34 cellular contexts compared by ENCODE assay signal in the genomic region with DNA sequence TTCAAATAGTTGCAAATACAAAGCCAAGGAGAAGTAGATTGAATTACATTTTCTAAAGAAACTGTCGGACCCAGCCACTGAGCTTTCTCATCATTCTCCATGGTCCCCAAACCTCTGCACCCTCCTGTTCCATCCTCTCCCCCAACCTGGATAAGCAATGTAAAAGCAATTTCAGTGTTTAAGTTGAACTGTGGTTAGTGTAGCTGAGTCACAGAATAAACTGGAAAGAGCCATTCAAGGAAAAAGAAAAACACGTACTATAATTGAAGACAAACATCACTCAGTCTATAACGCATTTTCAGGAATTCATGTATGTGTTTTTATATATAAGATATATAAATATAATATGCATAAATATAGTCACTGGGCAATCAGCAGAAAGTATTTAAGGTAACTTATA.
"Had no signal": no experiment of that assay in that cellular context is flagged by ENCODE, and none has a peak within 500 bp of the region (broad histone marks: within the 10 kb centered on the region; RNA-seq: fewer than 3 reads in every experiment).

No MANE protein-coding gene starts in this region.

- H3K9me3 Mint-ChIP-seq: activated B cell treated with CpG ODN at 0.5 μM for 24 hours; activated naive CD4-positive, alpha-beta T cell treated with anti-CD3 and anti-CD28 coated beads for 36 hours; activated naive CD4-positive, alpha-beta T cell treated with anti-CD3 and anti-CD28 coated beads, Interleukin-2, amount 50 U/mL, for 24 hours; activated naive CD8-positive, alpha-beta T cell treated with anti-CD3 and anti-CD28 coated beads for 36 hours; activated naive CD8-positive, alpha-beta T cell treated with anti-CD3 and anti-CD28 coated beads, Interleukin-2, amount 50 U/mL, for 24 hours; activated T-helper 1 cell treated with anti-CD3 and anti-CD28 coated beads, Interleukin-12 subunit alpha, Interleukin-12 subunit beta, Interleukin-2, Interleukin-4 antibody, amounts not matched to agents 30 ng/mL and 10 ng/mL and 1 ng/mL, durations not matched to agents 14 hours and 24 hours and 36 hours; activated T-helper 2 cell treated with anti-CD3 and anti-CD28 coated beads, Interferon-gamma antibody, Interleukin-2, Interleukin-4, amounts not matched to agents 10 μg/mL and 5 μg/mL and 100 μg/mL, durations not matched to agents 14 hours and 24 hours and 36 hours had no signal

- H3K27ac Mint-ChIP-seq: activated B cell treated with CpG ODN at 0.5 μM for 24 hours; activated CD8-positive, alpha-beta memory T cell treated with anti-CD3 and anti-CD28 coated beads, Interleukin-2, amount 10 ng/mL, durations not matched to agents 7 days and 5 days; activated CD8-positive, alpha-beta T cell treated with anti-CD3 and anti-CD28 coated beads, Interleukin-2, amount 10 ng/mL, durations not matched to agents 7 days and 5 days; activated naive CD4-positive, alpha-beta T cell treated with anti-CD3 and anti-CD28 coated beads for 36 hours; activated naive CD4-positive, alpha-beta T cell treated with anti-CD3 and anti-CD28 coated beads, Interleukin-2, amount 50 U/mL, for 24 hours; activated naive CD8-positive, alpha-beta T cell treated with anti-CD3 and anti-CD28 coated beads for 36 hours; activated naive CD8-positive, alpha-beta T cell treated with anti-CD3 and anti-CD28 coated beads, Interleukin-2, amount 50 U/mL, for 24 hours; activated T-helper 1 cell treated with anti-CD3 and anti-CD28 coated beads, Interleukin-12 subunit alpha, Interleukin-12 subunit beta, Interleukin-2, Interleukin-4 antibody, amounts not matched to agents 30 ng/mL and 10 ng/mL and 1 ng/mL, durations not matched to agents 14 hours and 24 hours and 36 hours; activated T-helper 2 cell treated with anti-CD3 and anti-CD28 coated beads, Interferon-gamma antibody, Interleukin-2, Interleukin-4, amounts not matched to agents 10 μg/mL and 5 μg/mL and 100 μg/mL, durations not matched to agents 14 hours and 24 hours and 36 hours had no signal

- FAIRE-seq: endometrium, endothelial cell of umbilical vein had no signal

- H3K4me1 ChIP-seq: adrenal gland, body of pancreas, breast epithelium, colonic mucosa, esophagus squamous epithelium, gastroesophageal sphincter had no signal

- H3K27me3 ChIP-seq: adrenal gland, body of pancreas, breast epithelium, cardiac muscle cell, colonic mucosa, esophagus squamous epithelium, gastroesophageal sphincter had no signal

- H3K4me3 ChIP-seq: adrenal gland, body of pancreas, breast epithelium, cardiac muscle cell, colonic mucosa, esophagus squamous epithelium, gastroesophageal sphincter had no signal

- DNase-seq: activated B cell treated with CpG ODN at 0.5 μM for 24 hours; activated CD4-positive, alpha-beta T cell treated with anti-CD3 and anti-CD28 coated beads for 48 hours; activated CD4-positive, alpha-beta T cell treated with anti-CD3 and anti-CD28 coated beads, Interleukin-2, amount 50 U/mL, for 1 hour; activated CD4-positive, alpha-beta T cell treated with anti-CD3 and anti-CD28 coated beads, Interleukin-2, amount 50 U/mL, for 48 hours; activated CD8-positive, alpha-beta memory T cell treated with anti-CD3 and anti-CD28 coated beads, Interleukin-2, amount 10 ng/mL, durations not matched to agents 7 days and 5 days; activated CD8-positive, alpha-beta memory T cell treated with anti-CD3 and anti-CD28 coated beads, Interleukin-2, amount 50 U/mL, for 4 hours; activated CD8-positive, alpha-beta T cell treated with anti-CD3 and anti-CD28 coated beads, Interleukin-2, amount 10 ng/mL, durations not matched to agents 7 days and 5 days; activated effector memory CD4-positive, alpha-beta T cell treated with anti-CD3 and anti-CD28 coated beads, Interleukin-2, amount 50 U/mL, for 16 hours; activated naive CD4-positive, alpha-beta T cell treated with anti-CD3 and anti-CD28 coated beads for 36 hours; activated naive CD8-positive, alpha-beta T cell treated with anti-CD3 and anti-CD28 coated beads for 36 hours; activated naive CD8-positive, alpha-beta T cell treated with anti-CD3 and anti-CD28 coated beads, Interleukin-2, amount 50 U/mL, for 24 hours; activated T-cell treated with anti-CD3 and anti-CD28 coated beads, Interleukin-2, amount 50 U/mL, for 1 hour; activated T-cell treated with anti-CD3 and anti-CD28 coated beads, Interleukin-2, amount 50 U/mL, for 48 hours; adrenal gland; amygdala; aorta; body of pancreas; central memory CD4-positive, alpha-beta T cell; cerebellar nuclear complex; colonic mucosa; effector CD8-positive, alpha-beta T cell; esophagus squamous epithelium; T-helper 2 cell; WERI-Rb-1 had no signal

- H3K4me3 Mint-ChIP-seq: activated B cell treated with CpG ODN at 0.5 μM for 24 hours; activated CD8-positive, alpha-beta memory T cell treated with anti-CD3 and anti-CD28 coated beads, Interleukin-2, amount 10 ng/mL, durations not matched to agents 7 days and 5 days; activated CD8-positive, alpha-beta T cell treated with anti-CD3 and anti-CD28 coated beads, Interleukin-2, amount 10 ng/mL, durations not matched to agents 7 days and 5 days; activated naive CD4-positive, alpha-beta T cell treated with anti-CD3 and anti-CD28 coated beads for 36 hours; activated naive CD4-positive, alpha-beta T cell treated with anti-CD3 and anti-CD28 coated beads, Interleukin-2, amount 50 U/mL, for 24 hours; activated naive CD8-positive, alpha-beta T cell treated with anti-CD3 and anti-CD28 coated beads for 36 hours; activated naive CD8-positive, alpha-beta T cell treated with anti-CD3 and anti-CD28 coated beads, Interleukin-2, amount 50 U/mL, for 24 hours; activated T-helper 1 cell treated with anti-CD3 and anti-CD28 coated beads, Interleukin-12 subunit alpha, Interleukin-12 subunit beta, Interleukin-2, Interleukin-4 antibody, amounts not matched to agents 30 ng/mL and 10 ng/mL and 1 ng/mL, durations not matched to agents 14 hours and 24 hours and 36 hours had no signal

- H3K27ac ChIP-seq: adrenal gland, body of pancreas, breast epithelium, cardiac muscle cell, colonic mucosa, epithelial cell of prostate, esophagus squamous epithelium, gastroesophageal sphincter, WERI-Rb-1 had no signal

- H3K4me1 Mint-ChIP-seq: activated B cell treated with CpG ODN at 0.5 μM for 24 hours; activated CD8-positive, alpha-beta memory T cell treated with anti-CD3 and anti-CD28 coated beads, Interleukin-2, amount 10 ng/mL, durations not matched to agents 7 days and 5 days; activated naive CD4-positive, alpha-beta T cell treated with anti-CD3 and anti-CD28 coated beads, Interleukin-2, amount 50 U/mL, for 24 hours; activated naive CD8-positive, alpha-beta T cell treated with anti-CD3 and anti-CD28 coated beads for 36 hours; activated naive CD8-positive, alpha-beta T cell treated with anti-CD3 and anti-CD28 coated beads, Interleukin-2, amount 50 U/mL, for 24 hours had no signal

- H3K36me3 ChIP-seq: adrenal gland, breast epithelium, cardiac muscle cell, colonic mucosa, esophagus squamous epithelium, gastroesophageal sphincter, WERI-Rb-1 had no signal

- H3K36me3 Mint-ChIP-seq: activated CD8-positive, alpha-beta memory T cell treated with anti-CD3 and anti-CD28 coated beads, Interleukin-2, amount 10 ng/mL, durations not matched to agents 7 days and 5 days; activated naive CD8-positive, alpha-beta T cell treated with anti-CD3 and anti-CD28 coated beads for 36 hours had no signal

- H3K27me3 Mint-ChIP-seq: activated B cell treated with CpG ODN at 0.5 μM for 24 hours; activated CD8-positive, alpha-beta memory T cell treated with anti-CD3 and anti-CD28 coated beads, Interleukin-2, amount 10 ng/mL, durations not matched to agents 7 days and 5 days; activated naive CD4-positive, alpha-beta T cell treated with anti-CD3 and anti-CD28 coated beads, Interleukin-2, amount 50 U/mL, for 24 hours; activated naive CD8-positive, alpha-beta T cell treated with anti-CD3 and anti-CD28 coated beads for 36 hours; activated naive CD8-positive, alpha-beta T cell treated with anti-CD3 and anti-CD28 coated beads, Interleukin-2, amount 50 U/mL, for 24 hours had no signal

- H3K9me3 ChIP-seq: adrenal gland, body of pancreas, breast epithelium, colonic mucosa, esophagus squamous epithelium, gastroesophageal sphincter had no signal

- ATAC-seq: activated CD4-positive, CD25-positive, alpha-beta regulatory T cell treated with anti-CD3 and anti-CD28 coated beads, Interleukin-2, amount 50 U/mL, for 24 hours; activated CD8-positive, alpha-beta memory T cell treated with anti-CD3 and anti-CD28 coated beads, Interleukin-2, amount 10 ng/mL, durations not matched to agents 7 days and 5 days; activated CD8-positive, alpha-beta T cell treated with anti-CD3 and anti-CD28 coated beads, Interleukin-2, amount 10 ng/mL, durations not matched to agents 7 days and 5 days; activated naive CD8-positive, alpha-beta T cell treated with anti-CD3 and anti-CD28 coated beads, Interleukin-2, amount 50 U/mL, for 24 hours; body of pancreas; gastroesophageal sphincter had no signal
